In the genomic region with DNA sequence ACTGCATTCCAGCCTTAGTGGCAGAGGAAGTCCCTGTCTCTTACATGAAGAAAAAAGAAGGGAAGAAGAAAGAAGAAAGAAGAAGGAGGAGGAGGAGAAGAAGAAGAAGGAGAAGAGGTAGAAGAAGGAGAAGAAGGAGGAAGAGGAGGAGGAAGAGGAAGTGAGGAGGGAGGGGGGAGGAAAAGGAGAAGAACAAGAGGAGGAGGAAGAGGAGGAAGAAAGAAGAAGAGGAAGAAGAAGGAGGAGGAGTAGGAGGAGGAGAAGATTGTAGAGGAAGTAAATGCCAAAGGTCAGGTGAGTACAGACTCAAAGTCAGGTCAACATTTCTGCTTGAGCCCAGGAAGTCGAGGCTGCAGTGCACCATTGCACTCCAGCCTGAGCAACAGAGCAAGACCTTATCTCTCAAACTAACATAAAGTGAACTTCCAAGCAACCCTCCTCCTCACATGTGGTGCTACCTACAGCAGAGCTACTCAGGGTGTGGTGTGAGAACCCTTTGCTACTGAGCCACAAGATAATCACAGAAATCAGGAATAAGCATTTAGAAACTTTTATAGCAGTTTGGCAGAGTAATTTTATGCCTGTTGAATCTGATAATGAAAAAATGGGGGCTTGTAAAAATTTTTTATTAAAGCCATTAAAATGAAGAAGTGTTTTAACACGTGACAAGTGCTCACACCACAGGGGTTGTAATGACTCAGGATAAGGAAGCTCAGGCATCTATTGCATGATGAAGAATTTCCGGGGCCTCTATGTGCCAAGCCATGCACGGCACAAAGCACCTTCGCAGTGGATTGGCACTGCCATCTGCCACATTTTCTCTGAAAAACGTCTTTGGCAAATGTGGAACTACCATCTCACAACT, we compare ENCODE assay signal across 12 cellular contexts.
DNase-seq lines count a peak whose midpoint lies in the region; TF ChIP-seq lines count a peak whose summit lies in the region.
"Had no signal": no experiment of that assay in that cellular context is flagged by ENCODE, and none has a peak within 500 bp of the region (broad histone marks: within the 10 kb centered on the region; RNA-seq: fewer than 3 reads in every experiment).

No MANE protein-coding gene starts in this region.

- H3K27me3 ChIP-seq in GM06990 (replicated peaks; ENCODE audit: control insufficient read depth, insufficient read depth, low read length), result no peaks in the 10 kb centered on the region; the same call in 1 of the 2 replicates

- intact Hi-C loops in cardiac septum (cut with DNase I), result no loop called here

- H3K4me3 ChIP-seq in AG09309 (ENCODE audit: control insufficient read depth, low read depth, low read length) (no peak overlapping the region), GM06990 (replicated peaks; ENCODE audit: low read depth, low read length) (no peak overlapping the region)

- H3K36me3 ChIP-seq in GM06990 (ENCODE audit: control insufficient read depth, insufficient read depth, low read length), result no peaks in the 10 kb centered on the region

- TF ChIP-seq CTCF in AG09309 (IDR thresholded peaks at IDR 0.05; ENCODE audit: control insufficient read depth, insufficient read depth, low read depth, low read length, missing control alignments) (no peak), GM06990 (IDR thresholded peaks at IDR 0.05; ENCODE audit: insufficient read depth, low read length, poor library complexity, severe bottlenecking) (no peak)

- DNase-seq in AG09309 (ENCODE audit: low read depth) (peak; percentile 66), GM06990 (ENCODE audit: extremely low read depth, insufficient read length) (peak; percentile 9), RPMI8226 (peak; percentile 46), iris pigment epithelial cell (ENCODE audit: low read depth) (peak; percentile 5), NCI-H146 (lab: John Stamatoyannopoulos, UW) (no peak), NCI-H1930 (lab: John Stamatoyannopoulos, UW) (no peak), cerebellar nuclear complex (lab: John Stamatoyannopoulos, UW) (no peak), cardiac septum (ENCODE audit: low spot score) (no peak)
- DNase-seq: CD4-positive, alpha-beta memory T cell; NCI-H2029; PC-3; stimulated activated CD4-positive, alpha-beta T cell treated with anti-CD3 and anti-CD28 coated beads, Interleukin-12 subunit alpha, Interleukin-12 subunit beta, amount 100 ng/mL, for 4 hours had no signal

Comparison
In these comparisons a context has a peak if more than half of its experiments do, and no peak if none do; other contexts are left out.
1. DNase-seq: peak in AG09309 (single experiment), GM06990 (single experiment), RPMI8226 (single experiment) and iris pigment epithelial cell (single experiment); none in NCI-H146 (single experiment), NCI-H1930 (0 of 2), cerebellar nuclear complex (0 of 2) and cardiac septum (single experiment).